ENCODE assay signal across 6 cellular contexts in the genomic region with DNA sequence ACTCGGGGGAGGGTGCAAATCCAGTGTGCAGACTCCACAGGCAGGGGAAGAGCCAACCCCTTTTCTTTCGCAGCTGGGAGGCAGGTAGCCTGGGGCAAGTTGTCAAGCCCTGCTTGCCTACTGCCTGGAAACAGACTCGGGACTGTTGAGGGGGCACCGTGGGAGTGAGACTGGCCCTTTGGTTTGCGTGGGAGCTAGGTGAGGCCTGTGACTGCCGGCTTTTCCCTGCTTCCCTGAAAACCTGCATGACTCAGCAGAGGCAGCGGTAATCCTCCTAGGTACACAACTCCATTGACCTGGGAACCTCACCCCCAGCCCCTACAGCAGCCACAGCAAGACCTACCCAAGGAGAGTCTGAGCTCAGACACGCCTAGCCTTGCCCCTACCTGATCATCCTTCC.
"Had no signal": no experiment of that assay in that cellular context is flagged by ENCODE, and none has a peak within 500 bp of the region (broad histone marks: within the 10 kb centered on the region; RNA-seq: fewer than 3 reads in every experiment).

No MANE protein-coding gene starts in this region.

- H3K27ac ChIP-seq: GM23248 had no signal

- H3K27ac Mint-ChIP-seq: H9 had no signal

- H2AFZ ChIP-seq: GM23248 had no signal

- H3K4me3 ChIP-seq: GM23248, K562 had no signal

- H3K9ac ChIP-seq: GM23248 had no signal

- H3K4me3 Mint-ChIP-seq: H9 had no signal

- DNase-seq: GM23248, H9, HCEC 1CT, IMR-90, KG1 had no signal

- H3K4me1 Mint-ChIP-seq: H9 had no signal
